Comparison of ENCODE assay signal across 1 cellular context in the genomic region with DNA sequence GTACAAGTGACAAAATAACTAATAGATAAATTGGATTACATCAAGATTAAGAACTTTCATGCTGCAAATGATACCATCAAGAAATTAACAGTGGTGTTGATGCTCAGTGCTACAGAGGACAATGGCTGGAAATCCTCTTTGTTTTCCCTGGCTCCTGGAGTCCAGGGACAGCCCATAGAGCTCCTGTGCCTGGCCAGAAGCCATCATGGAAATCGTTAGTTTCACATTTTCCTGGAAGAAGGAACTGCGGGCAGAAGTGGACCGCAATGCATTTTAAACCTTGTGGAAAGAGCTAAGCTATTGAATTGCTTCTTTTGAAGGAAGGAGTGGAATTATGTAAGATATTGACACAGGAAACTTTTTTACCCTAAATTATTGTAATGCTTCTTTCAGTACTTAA.
TF ChIP-seq lines count a peak whose summit lies in the region.

No MANE protein-coding gene starts in this region.

TF ChIP-seq in GM23338, 12 proteins besides CTCF, POLR2A, EP300 and RAD21 (continued from another document):
- TF ChIP-seq CREB1 (CRISPR knock-in tag; IDR thresholded peaks at IDR 0.05; ENCODE audit: low read depth), result no peak
- no peak for TF ChIP-seq EZH2 (IDR thresholded peaks at IDR 0.05; ENCODE audit: low read depth, unreplicated experiment)
- TF ChIP-seq, protein P1, sequence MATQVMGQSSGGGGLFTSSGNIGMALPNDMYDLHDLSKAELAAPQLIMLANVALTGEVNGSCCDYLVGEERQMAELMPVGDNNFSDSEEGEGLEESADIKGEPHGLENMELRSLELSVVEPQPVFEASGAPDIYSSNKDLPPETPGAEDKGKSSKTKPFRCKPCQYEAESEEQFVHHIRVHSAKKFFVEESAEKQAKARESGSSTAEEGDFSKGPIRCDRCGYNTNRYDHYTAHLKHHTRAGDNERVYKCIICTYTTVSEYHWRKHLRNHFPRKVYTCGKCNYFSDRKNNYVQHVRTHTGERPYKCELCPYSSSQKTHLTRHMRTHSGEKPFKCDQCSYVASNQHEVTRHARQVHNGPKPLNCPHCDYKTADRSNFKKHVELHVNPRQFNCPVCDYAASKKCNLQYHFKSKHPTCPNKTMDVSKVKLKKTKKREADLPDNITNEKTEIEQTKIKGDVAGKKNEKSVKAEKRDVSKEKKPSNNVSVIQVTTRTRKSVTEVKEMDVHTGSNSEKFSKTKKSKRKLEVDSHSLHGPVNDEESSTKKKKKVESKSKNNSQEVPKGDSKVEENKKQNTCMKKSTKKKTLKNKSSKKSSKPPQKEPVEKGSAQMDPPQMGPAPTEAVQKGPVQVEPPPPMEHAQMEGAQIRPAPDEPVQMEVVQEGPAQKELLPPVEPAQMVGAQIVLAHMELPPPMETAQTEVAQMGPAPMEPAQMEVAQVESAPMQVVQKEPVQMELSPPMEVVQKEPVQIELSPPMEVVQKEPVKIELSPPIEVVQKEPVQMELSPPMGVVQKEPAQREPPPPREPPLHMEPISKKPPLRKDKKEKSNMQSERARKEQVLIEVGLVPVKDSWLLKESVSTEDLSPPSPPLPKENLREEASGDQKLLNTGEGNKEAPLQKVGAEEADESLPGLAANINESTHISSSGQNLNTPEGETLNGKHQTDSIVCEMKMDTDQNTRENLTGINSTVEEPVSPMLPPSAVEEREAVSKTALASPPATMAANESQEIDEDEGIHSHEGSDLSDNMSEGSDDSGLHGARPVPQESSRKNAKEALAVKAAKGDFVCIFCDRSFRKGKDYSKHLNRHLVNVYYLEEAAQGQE (IDR thresholded peaks at IDR 0.05; ENCODE audit: unreplicated experiment), result no peak
- TF ChIP-seq POLR2AphosphoS5 (IDR thresholded peaks at IDR 0.05; ENCODE audit: low read depth), result no peak
- TF ChIP-seq JUNB (IDR thresholded peaks at IDR 0.05; ENCODE audit: unreplicated experiment), result no peak
- TF ChIP-seq, protein P2, sequence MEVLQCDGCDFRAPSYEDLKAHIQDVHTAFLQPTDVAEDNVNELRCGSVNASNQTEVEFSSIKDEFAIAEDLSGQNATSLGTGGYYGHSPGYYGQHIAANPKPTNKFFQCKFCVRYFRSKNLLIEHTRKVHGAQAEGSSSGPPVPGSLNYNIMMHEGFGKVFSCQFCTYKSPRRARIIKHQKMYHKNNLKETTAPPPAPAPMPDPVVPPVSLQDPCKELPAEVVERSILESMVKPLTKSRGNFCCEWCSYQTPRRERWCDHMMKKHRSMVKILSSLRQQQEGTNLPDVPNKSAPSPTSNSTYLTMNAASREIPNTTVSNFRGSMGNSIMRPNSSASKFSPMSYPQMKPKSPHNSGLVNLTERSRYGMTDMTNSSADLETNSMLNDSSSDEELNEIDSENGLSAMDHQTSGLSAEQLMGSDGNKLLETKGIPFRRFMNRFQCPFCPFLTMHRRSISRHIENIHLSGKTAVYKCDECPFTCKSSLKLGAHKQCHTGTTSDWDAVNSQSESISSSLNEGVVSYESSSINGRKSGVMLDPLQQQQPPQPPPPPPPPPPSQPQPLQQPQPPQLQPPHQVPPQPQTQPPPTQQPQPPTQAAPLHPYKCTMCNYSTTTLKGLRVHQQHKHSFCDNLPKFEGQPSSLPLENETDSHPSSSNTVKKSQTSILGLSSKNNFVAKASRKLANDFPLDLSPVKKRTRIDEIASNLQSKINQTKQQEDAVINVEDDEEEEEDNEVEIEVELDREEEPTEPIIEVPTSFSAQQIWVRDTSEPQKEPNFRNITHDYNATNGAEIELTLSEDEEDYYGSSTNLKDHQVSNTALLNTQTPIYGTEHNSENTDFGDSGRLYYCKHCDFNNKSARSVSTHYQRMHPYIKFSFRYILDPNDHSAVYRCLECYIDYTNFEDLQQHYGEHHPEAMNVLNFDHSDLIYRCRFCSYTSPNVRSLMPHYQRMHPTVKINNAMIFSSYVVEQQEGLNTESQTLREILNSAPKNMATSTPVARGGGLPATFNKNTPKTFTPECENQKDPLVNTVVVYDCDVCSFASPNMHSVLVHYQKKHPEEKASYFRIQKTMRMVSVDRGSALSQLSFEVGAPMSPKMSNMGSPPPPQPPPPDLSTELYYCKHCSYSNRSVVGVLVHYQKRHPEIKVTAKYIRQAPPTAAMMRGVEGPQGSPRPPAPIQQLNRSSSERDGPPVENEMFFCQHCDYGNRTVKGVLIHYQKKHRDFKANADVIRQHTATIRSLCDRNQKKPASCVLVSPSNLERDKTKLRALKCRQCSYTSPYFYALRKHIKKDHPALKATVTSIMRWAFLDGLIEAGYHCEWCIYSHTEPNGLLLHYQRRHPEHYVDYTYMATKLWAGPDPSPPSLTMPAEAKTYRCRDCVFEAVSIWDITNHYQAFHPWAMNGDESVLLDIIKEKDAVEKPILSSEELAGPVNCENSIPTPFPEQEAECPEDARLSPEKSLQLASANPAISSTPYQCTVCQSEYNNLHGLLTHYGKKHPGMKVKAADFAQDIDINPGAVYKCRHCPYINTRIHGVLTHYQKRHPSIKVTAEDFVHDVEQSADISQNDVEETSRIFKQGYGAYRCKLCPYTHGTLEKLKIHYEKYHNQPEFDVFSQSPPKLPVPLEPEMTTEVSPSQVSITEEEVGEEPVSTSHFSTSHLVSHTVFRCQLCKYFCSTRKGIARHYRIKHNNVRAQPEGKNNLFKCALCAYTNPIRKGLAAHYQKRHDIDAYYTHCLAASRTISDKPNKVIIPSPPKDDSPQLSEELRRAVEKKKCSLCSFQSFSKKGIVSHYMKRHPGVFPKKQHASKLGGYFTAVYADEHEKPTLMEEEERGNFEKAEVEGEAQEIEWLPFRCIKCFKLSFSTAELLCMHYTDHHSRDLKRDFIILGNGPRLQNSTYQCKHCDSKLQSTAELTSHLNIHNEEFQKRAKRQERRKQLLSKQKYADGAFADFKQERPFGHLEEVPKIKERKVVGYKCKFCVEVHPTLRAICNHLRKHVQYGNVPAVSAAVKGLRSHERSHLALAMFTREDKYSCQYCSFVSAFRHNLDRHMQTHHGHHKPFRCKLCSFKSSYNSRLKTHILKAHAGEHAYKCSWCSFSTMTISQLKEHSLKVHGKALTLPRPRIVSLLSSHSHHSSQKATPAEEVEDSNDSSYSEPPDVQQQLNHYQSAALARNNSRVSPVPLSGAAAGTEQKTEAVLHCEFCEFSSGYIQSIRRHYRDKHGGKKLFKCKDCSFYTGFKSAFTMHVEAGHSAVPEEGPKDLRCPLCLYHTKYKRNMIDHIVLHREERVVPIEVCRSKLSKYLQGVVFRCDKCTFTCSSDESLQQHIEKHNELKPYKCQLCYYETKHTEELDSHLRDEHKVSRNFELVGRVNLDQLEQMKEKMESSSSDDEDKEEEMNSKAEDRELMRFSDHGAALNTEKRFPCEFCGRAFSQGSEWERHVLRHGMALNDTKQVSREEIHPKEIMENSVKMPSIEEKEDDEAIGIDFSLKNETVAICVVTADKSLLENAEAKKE (CRISPR knock-in tag; IDR thresholded peaks at IDR 0.05), result no peak
